1 cellular context compared by ENCODE assay signal in the genomic region with DNA sequence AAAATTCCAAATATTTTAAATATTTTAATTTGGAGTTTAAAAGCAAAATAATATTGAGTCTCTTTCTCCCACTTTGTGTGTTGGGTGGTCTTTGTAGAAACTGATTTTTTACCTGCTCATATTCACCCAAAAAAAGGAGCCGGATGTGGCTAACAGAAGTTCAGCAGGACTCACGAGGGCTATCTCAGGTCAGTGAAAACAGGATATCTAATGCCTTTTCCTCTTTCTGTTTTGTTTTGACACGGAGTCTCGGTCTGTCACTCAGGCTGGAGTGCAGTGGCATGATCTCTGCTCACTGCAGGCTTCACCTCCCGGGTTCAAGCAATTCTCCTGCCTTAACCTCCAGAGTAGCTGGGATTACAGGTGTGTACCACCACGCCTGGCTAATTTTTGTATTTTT.
TF ChIP-seq lines count a peak whose summit lies in the region.

No MANE protein-coding gene starts in this region.

TF ChIP-seq in GM23338, 12 proteins besides CTCF, POLR2A, EP300 and RAD21 (continued from another document):
- TF ChIP-seq, protein P1, sequence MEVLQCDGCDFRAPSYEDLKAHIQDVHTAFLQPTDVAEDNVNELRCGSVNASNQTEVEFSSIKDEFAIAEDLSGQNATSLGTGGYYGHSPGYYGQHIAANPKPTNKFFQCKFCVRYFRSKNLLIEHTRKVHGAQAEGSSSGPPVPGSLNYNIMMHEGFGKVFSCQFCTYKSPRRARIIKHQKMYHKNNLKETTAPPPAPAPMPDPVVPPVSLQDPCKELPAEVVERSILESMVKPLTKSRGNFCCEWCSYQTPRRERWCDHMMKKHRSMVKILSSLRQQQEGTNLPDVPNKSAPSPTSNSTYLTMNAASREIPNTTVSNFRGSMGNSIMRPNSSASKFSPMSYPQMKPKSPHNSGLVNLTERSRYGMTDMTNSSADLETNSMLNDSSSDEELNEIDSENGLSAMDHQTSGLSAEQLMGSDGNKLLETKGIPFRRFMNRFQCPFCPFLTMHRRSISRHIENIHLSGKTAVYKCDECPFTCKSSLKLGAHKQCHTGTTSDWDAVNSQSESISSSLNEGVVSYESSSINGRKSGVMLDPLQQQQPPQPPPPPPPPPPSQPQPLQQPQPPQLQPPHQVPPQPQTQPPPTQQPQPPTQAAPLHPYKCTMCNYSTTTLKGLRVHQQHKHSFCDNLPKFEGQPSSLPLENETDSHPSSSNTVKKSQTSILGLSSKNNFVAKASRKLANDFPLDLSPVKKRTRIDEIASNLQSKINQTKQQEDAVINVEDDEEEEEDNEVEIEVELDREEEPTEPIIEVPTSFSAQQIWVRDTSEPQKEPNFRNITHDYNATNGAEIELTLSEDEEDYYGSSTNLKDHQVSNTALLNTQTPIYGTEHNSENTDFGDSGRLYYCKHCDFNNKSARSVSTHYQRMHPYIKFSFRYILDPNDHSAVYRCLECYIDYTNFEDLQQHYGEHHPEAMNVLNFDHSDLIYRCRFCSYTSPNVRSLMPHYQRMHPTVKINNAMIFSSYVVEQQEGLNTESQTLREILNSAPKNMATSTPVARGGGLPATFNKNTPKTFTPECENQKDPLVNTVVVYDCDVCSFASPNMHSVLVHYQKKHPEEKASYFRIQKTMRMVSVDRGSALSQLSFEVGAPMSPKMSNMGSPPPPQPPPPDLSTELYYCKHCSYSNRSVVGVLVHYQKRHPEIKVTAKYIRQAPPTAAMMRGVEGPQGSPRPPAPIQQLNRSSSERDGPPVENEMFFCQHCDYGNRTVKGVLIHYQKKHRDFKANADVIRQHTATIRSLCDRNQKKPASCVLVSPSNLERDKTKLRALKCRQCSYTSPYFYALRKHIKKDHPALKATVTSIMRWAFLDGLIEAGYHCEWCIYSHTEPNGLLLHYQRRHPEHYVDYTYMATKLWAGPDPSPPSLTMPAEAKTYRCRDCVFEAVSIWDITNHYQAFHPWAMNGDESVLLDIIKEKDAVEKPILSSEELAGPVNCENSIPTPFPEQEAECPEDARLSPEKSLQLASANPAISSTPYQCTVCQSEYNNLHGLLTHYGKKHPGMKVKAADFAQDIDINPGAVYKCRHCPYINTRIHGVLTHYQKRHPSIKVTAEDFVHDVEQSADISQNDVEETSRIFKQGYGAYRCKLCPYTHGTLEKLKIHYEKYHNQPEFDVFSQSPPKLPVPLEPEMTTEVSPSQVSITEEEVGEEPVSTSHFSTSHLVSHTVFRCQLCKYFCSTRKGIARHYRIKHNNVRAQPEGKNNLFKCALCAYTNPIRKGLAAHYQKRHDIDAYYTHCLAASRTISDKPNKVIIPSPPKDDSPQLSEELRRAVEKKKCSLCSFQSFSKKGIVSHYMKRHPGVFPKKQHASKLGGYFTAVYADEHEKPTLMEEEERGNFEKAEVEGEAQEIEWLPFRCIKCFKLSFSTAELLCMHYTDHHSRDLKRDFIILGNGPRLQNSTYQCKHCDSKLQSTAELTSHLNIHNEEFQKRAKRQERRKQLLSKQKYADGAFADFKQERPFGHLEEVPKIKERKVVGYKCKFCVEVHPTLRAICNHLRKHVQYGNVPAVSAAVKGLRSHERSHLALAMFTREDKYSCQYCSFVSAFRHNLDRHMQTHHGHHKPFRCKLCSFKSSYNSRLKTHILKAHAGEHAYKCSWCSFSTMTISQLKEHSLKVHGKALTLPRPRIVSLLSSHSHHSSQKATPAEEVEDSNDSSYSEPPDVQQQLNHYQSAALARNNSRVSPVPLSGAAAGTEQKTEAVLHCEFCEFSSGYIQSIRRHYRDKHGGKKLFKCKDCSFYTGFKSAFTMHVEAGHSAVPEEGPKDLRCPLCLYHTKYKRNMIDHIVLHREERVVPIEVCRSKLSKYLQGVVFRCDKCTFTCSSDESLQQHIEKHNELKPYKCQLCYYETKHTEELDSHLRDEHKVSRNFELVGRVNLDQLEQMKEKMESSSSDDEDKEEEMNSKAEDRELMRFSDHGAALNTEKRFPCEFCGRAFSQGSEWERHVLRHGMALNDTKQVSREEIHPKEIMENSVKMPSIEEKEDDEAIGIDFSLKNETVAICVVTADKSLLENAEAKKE (CRISPR knock-in tag; IDR thresholded peaks at IDR 0.05) = no peak
- TF ChIP-seq EZH2 (IDR thresholded peaks at IDR 0.05; ENCODE audit: low read depth, unreplicated experiment) = no peak
